In genomic region chr17:2711608-2712299, GRCh38 we compare ENCODE assay signal across 8 cellular contexts. TPM values are rescaled to one million over a fixed set of nuclear protein-coding genes. Genes with fewer than 3 reads are reported as not detected.
A peak's percentile ranks its signal among the peaks of the same experiment; 100 is the strongest.
DNase-seq lines count a peak whose midpoint lies in the region; ATAC-seq, FAIRE-seq and TF ChIP-seq lines count a peak whose summit lies in the region.

A gene with protein sequence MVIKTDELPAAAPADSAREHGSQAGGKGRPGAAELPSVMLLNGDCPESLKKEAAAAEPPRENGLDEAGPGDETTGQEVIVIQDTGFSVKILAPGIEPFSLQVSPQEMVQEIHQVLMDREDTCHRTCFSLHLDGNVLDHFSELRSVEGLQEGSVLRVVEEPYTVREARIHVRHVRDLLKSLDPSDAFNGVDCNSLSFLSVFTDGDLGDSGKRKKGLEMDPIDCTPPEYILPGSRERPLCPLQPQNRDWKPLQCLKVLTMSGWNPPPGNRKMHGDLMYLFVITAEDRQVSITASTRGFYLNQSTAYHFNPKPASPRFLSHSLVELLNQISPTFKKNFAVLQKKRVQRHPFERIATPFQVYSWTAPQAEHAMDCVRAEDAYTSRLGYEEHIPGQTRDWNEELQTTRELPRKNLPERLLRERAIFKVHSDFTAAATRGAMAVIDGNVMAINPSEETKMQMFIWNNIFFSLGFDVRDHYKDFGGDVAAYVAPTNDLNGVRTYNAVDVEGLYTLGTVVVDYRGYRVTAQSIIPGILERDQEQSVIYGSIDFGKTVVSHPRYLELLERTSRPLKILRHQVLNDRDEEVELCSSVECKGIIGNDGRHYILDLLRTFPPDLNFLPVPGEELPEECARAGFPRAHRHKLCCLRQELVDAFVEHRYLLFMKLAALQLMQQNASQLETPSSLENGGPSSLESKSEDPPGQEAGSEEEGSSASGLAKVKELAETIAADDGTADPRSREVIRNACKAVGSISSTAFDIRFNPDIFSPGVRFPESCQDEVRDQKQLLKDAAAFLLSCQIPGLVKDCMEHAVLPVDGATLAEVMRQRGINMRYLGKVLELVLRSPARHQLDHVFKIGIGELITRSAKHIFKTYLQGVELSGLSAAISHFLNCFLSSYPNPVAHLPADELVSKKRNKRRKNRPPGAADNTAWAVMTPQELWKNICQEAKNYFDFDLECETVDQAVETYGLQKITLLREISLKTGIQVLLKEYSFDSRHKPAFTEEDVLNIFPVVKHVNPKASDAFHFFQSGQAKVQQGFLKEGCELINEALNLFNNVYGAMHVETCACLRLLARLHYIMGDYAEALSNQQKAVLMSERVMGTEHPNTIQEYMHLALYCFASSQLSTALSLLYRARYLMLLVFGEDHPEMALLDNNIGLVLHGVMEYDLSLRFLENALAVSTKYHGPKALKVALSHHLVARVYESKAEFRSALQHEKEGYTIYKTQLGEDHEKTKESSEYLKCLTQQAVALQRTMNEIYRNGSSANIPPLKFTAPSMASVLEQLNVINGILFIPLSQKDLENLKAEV (N-terminal part only) (minus strand): TSS chr17:2711764. CDS start chr17:2711661, 103 bp downstream.

- TF ChIP-seq CTCF in SU-DHL-6 (IDR thresholded peaks at IDR 0.05; ENCODE audit: insufficient read depth, low read length, poor library complexity, severe bottlenecking) (no peak), pancreas (IDR thresholded peaks at IDR 0.05) (no peak), thyroid gland (IDR thresholded peaks at IDR 0.05) (peak in 1 of 6 experiments; percentile 38)

- H3K79me2 ChIP-seq in SU-DHL-6 (ENCODE audit: insufficient read depth, low read length): peaks cover 49% of the 10 kb centered on the region

- WGBS in pancreas, 2 donors: 1% methylated on average over 34 to 76 of the region's 76 CpGs
- 3 to 5% methylated on average over 10 to 33 of the region's 76 CpGs for WGBS in thyroid gland, 2 donors

- peaks cover 1% of the 10 kb centered on the region for H3K36me3 Mint-ChIP-seq in activated naive CD8-positive, alpha-beta T cell treated with anti-CD3 and anti-CD28 coated beads, Interleukin-2, amount 10 ng/mL, durations not matched to agents 7 days and 5 days

- H3K9me3 ChIP-seq in SU-DHL-6 (ENCODE audit: insufficient read depth, low read length): no peaks in the 10 kb centered on the region
- H3K9me3 ChIP-seq in pancreas: no peaks in the 10 kb centered on the region
- H3K9me3 ChIP-seq in thyroid gland: no peaks in the 10 kb centered on the region

- H3F3A ChIP-seq in SU-DHL-6 (ENCODE audit: insufficient read depth): no peaks in the 10 kb centered on the region

- H3K27me3 Mint-ChIP-seq in activated naive CD8-positive, alpha-beta T cell treated with anti-CD3 and anti-CD28 coated beads, Interleukin-2, amount 10 ng/mL, durations not matched to agents 7 days and 5 days: no peaks in the 10 kb centered on the region

- no peaks in the 10 kb centered on the region for H3K36me3 ChIP-seq in SU-DHL-6 (ENCODE audit: low read length)
- H3K36me3 ChIP-seq in pancreas: no peaks in the 10 kb centered on the region
- H3K36me3 ChIP-seq in thyroid gland: no peaks in the 10 kb centered on the region

- peak within 1 kb of the TSS; percentile 91 for H3K27ac Mint-ChIP-seq in activated naive CD8-positive, alpha-beta T cell treated with anti-CD3 and anti-CD28 coated beads, Interleukin-2, amount 10 ng/mL, durations not matched to agents 7 days and 5 days

- H3K9ac ChIP-seq in SU-DHL-6 (ENCODE audit: low read length): peak within 1 kb of the TSS; percentile 66

- peaks cover 17 to 34% (median 20%) of the 10 kb centered on the region in 3 donors for H3K4me1 ChIP-seq in pancreas
- H3K4me1 ChIP-seq in thyroid gland: peaks cover 44 to 46% of the 10 kb centered on the region in 2 donors

- intact Hi-C loops in Right ventricle myocardium inferior (cut with DNase I) (loop anchor here (5.0 kb wide), 1 partner anchor 309 kb away; the partner anchor contains the start of gene MNT), pancreas (cut with DNase I) (no loop called here), thyroid gland (cut with DNase I) (no loop called here)

- FAIRE-seq in pancreas (lab: Jason Lieb, UNC): no peak

- DNase-seq in NCI-H1092 treated with DMSO at 0.1 percent for 48 hours (lab: John Stamatoyannopoulos, UW) (peak; percentile 77), Right ventricle myocardium inferior (ENCODE audit: missing footprints) (peak; percentile 99), pancreas (peak; percentile 95 to 98 (median 98)), thyroid gland (peak; percentile 97 to 98)
- peak; percentile 99 for DNase-seq in activated naive CD8-positive, alpha-beta T cell treated with anti-CD3 and anti-CD28 coated beads, Interleukin-2, amount 10 ng/mL, durations not matched to agents 7 days and 5 days

- H3K9me3 Mint-ChIP-seq in activated naive CD8-positive, alpha-beta T cell treated with anti-CD3 and anti-CD28 coated beads, Interleukin-2, amount 10 ng/mL, durations not matched to agents 7 days and 5 days: no peaks in the 10 kb centered on the region

- H3K27me3 ChIP-seq in SU-DHL-6 (ENCODE audit: low read length) (no peaks in the 10 kb centered on the region), pancreas (no peaks in the 10 kb centered on the region), thyroid gland (no peaks in the 10 kb centered on the region)

- peak; percentile 73 for ATAC-seq in HG02610 (IDR thresholded peaks at IDR 0.05; ENCODE audit: unreplicated experiment)
- peak; percentile 92 for ATAC-seq in activated naive CD8-positive, alpha-beta T cell treated with anti-CD3 and anti-CD28 coated beads, Interleukin-2, amount 10 ng/mL, durations not matched to agents 7 days and 5 days (ENCODE audit: low read depth)
- ATAC-seq in Right ventricle myocardium inferior: peak; percentile 89
- ATAC-seq in pancreas: peak; percentile 77 to 89 (median 83)

- peak within 1 kb of the TSS; percentile 91 for H3K4me3 Mint-ChIP-seq in activated naive CD8-positive, alpha-beta T cell treated with anti-CD3 and anti-CD28 coated beads, Interleukin-2, amount 10 ng/mL, durations not matched to agents 7 days and 5 days

- H4K20me1 ChIP-seq in SU-DHL-6 (ENCODE audit: low read depth, low read length): no peaks in the 10 kb centered on the region

- H3K27ac ChIP-seq in SU-DHL-6 (ENCODE audit: low read depth, low read length) (peak within 1 kb of the TSS; percentile 35), pancreas (peak within 1 kb of the TSS; percentile 74 to 92 (median 86)), thyroid gland (peak within 1 kb of the TSS; percentile 67 to 86 (median 78))

- peak within 1 kb of the TSS; percentile 56 for H3K4me3 ChIP-seq in SU-DHL-6 (ENCODE audit: insufficient read depth, low read length, poor library complexity, severe bottlenecking)
- peak within 1 kb of the TSS; percentile 72 to 99 (median 89) for H3K4me3 ChIP-seq in pancreas
- H3K4me3 ChIP-seq in thyroid gland (replicated peaks in 1 of 3): peak within 1 kb of the TSS; percentile 77 to 95 (median 81)

- no peaks in the 10 kb centered on the region for H3K9me2 ChIP-seq in SU-DHL-6 (replicated peaks; ENCODE audit: insufficient read depth, low read length)

- peak within 1 kb of the TSS; percentile 77 for H3K4me2 ChIP-seq in SU-DHL-6 (ENCODE audit: low read depth, low read length, poor library complexity, severe bottlenecking)

- H3K4me1 Mint-ChIP-seq in activated naive CD8-positive, alpha-beta T cell treated with anti-CD3 and anti-CD28 coated beads, Interleukin-2, amount 10 ng/mL, durations not matched to agents 7 days and 5 days: peaks cover 30% of the 10 kb centered on the region

- POLR2A ChIA-PET in activated naive CD8-positive, alpha-beta T cell treated with anti-CD3 and anti-CD28 coated beads, Interleukin-2, amount 10 ng/mL, durations not matched to agents 7 days and 5 days (lab: Charles Lee): no interaction called here

- TF ChIP-seq POLR2A in GM10847 (IDR thresholded peaks at IDR 0.05; ENCODE audit: extremely low read depth, insufficient read length): peak; percentile 49
- TF ChIP-seq POLR2A in thyroid gland (IDR thresholded peaks at IDR 0.05): peak in 1 of 2 donors; percentile 82

- H2AFZ ChIP-seq in SU-DHL-6 (ENCODE audit: low read depth, low read length, severe bottlenecking): peak within 1 kb of the TSS; percentile 95

RNA-seq across cellular contexts. Expression of the gene that starts here (rescaled TPM):
- 10 to 100 TPM; 46.2 to 48.7 TPM for total RNA-seq in activated naive CD8-positive, alpha-beta T cell treated with anti-CD3 and anti-CD28 coated beads, Interleukin-2, amount 10 ng/mL, durations not matched to agents 7 days and 5 days
- total RNA-seq in Right ventricle myocardium inferior (180 TPM), pancreas (10 to 100 TPM; 47.7 to 85.5 (median 62.3) TPM), thyroid gland (10 to 100 TPM; 45.7 to 99.2 (median 78.6) TPM)
- polyA plus RNA-seq in pancreas: 100 to 1,000 TPM in 1 of 2 donors, 10 to 100 TPM in 1; 66.8 to 201 TPM

Comparison
In these comparisons a context has a peak if more than half of its experiments do, and no peak if none do; other contexts are left out.
1. Peak in every context shown above with its lines: DNase-seq, ATAC-seq, H3K4me3 ChIP-seq and H3K27ac ChIP-seq.
2. H3K27ac ChIP-seq: peak in every context shown above with its lines; median percentile 86 in pancreas; 78 in thyroid gland; 35 in SU-DHL-6.